ENCODE assay signal across 27 cellular contexts in the genomic region with DNA sequence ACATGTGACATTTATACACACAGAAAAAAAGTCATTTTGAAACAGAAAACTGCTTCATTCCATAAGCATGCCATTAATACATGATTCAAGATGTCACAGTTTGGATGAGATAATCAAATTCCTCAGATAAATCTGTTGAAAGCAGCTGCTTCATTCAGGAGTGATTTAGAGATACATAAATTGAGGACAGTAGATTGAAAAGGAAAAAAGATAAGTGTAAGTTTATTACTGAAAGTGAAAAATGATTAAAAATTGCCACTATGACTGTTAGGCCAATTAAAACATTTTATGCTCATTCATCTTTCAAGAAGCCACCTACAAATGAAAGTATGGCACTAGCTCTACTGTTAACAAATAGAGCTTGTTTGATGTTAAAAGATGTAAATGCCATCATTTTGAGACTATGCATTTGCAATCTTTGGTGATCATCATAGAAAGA.
A peak's percentile ranks its signal among the peaks of the same experiment; 100 is the strongest.
DNase-seq lines count a peak whose midpoint lies in the region; ATAC-seq and FAIRE-seq lines count a peak whose summit lies in the region.
"Had no signal": no experiment of that assay in that cellular context is flagged by ENCODE, and none has a peak within 500 bp of the region (broad histone marks: within the 10 kb centered on the region; RNA-seq: fewer than 3 reads in every experiment).

No MANE protein-coding gene starts in this region.

- H3K9ac ChIP-seq in skeletal muscle satellite cell (ENCODE audit: low read depth, low read length) = peak overlapping the region; percentile 31

- peak overlapping the region; percentile 35 for H3K4me2 ChIP-seq in skeletal muscle satellite cell (ENCODE audit: low read length)
- H3K4me2 ChIP-seq: A549 had no signal

- H3K9me3 Mint-ChIP-seq in activated T-cell treated with anti-CD3 and anti-CD28 coated beads, Interleukin-2, amount 50 U/mL, for 4 hours = peaks cover 18% of the 10 kb centered on the region

- H3K4me3 ChIP-seq in skeletal muscle satellite cell (ENCODE audit: low read length) = no peak overlapping the region
- H3K4me3 ChIP-seq: A549, coronary artery, heart right ventricle, mucosa of descending colon, SJSA1, spleen, vagina had no signal

- peaks cover 11% of the 10 kb centered on the region for H3K4me1 ChIP-seq in skeletal muscle satellite cell (ENCODE audit: control insufficient read depth, insufficient read depth, low read length)
- H3K4me1 ChIP-seq: A549, heart right ventricle, SJSA1, spleen, vagina had no signal

- H3K4me1 Mint-ChIP-seq in activated T-cell treated with anti-CD3 and anti-CD28 coated beads, Interleukin-2, amount 50 U/mL, for 4 hours (ENCODE audit: low read depth) = peaks cover 16% of the 10 kb centered on the region
- H3K4me1 Mint-ChIP-seq: immature natural killer cell had no signal

- H3K4me3 Mint-ChIP-seq in activated T-cell treated with anti-CD3 and anti-CD28 coated beads, Interleukin-2, amount 50 U/mL, for 4 hours = no peak overlapping the region
- H3K4me3 Mint-ChIP-seq: activated CD4-positive, alpha-beta memory T cell treated with anti-CD3 and anti-CD28 coated beads, Interleukin-2, amount 10 ng/mL, durations not matched to agents 7 days and 5 days; activated naive CD4-positive, alpha-beta T cell treated with anti-CD3 and anti-CD28 coated beads, Interleukin-2, amount 50 U/mL, for 24 hours; activated T-cell treated with anti-CD3 and anti-CD28 coated beads, Interleukin-2, amount 50 U/mL, for 24 hours; brain; immature natural killer cell had no signal

- peak; percentile 23 for FAIRE-seq in RCC 7860 (lab: Jason Lieb, UNC)
- FAIRE-seq: A549, endometrium had no signal

- H3K36me3 Mint-ChIP-seq in activated T-cell treated with anti-CD3 and anti-CD28 coated beads, Interleukin-2, amount 50 U/mL, for 4 hours (ENCODE audit: insufficient read depth) = no peaks in the 10 kb centered on the region
- H3K36me3 Mint-ChIP-seq: brain had no signal

- H3K36me3 ChIP-seq in skeletal muscle satellite cell (ENCODE audit: insufficient read depth, low read length) = no peaks in the 10 kb centered on the region
- H3K36me3 ChIP-seq: heart right ventricle, neutrophil, SJSA1, spleen, vagina had no signal

- no peaks in the 10 kb centered on the region for H3K27me3 ChIP-seq in skeletal muscle satellite cell (ENCODE audit: control insufficient read depth, insufficient read depth, low read length)
- H3K27me3 ChIP-seq: heart right ventricle, neutrophil, SJSA1, spleen, vagina had no signal

- H3K9me3 ChIP-seq in skeletal muscle satellite cell (replicated peaks; ENCODE audit: low read length) = peaks cover 4% of the 10 kb centered on the region
- H3K9me3 ChIP-seq: neutrophil, SJSA1 had no signal

- peaks cover 4% of the 10 kb centered on the region for H3K27me3 Mint-ChIP-seq in activated T-cell treated with anti-CD3 and anti-CD28 coated beads, Interleukin-2, amount 50 U/mL, for 4 hours (ENCODE audit: low read depth)
- H3K27me3 Mint-ChIP-seq: activated CD4-positive, alpha-beta memory T cell treated with anti-CD3 and anti-CD28 coated beads, Interleukin-2, amount 10 ng/mL, durations not matched to agents 7 days and 5 days; brain had no signal

- no peak for DNase-seq in activated T-cell treated with anti-CD3 and anti-CD28 coated beads, Interleukin-2, amount 50 U/mL, for 4 hours
- DNase-seq in activated T-cell treated with anti-CD3 and anti-CD28 coated beads, Interleukin-2, amount 50 U/mL, for 1 hour = no peak
- no peak for DNase-seq in RCC 7860 (ENCODE audit: low spot score)
- peak; percentile 30 for DNase-seq in dedifferentiated amniotic fluid mesenchymal stem cell (ENCODE audit: extremely low spot score)
- DNase-seq in NCI-H2171 treated with DMSO at 0.1 percent for 48 hours (lab: John Stamatoyannopoulos, UW) = no peak
- no peak for DNase-seq in RPMI8226
- DNase-seq: activated CD4-positive, alpha-beta memory T cell treated with anti-CD3 and anti-CD28 coated beads, Interleukin-2, amount 10 ng/mL, durations not matched to agents 7 days and 5 days; activated T-cell treated with anti-CD3 and anti-CD28 coated beads, Interleukin-2, amount 50 U/mL, for 24 hours; C1 segment of cervical spinal cord; heart right ventricle; immature natural killer cell; KBM-7; left ventricle myocardium superior; mucosa of descending colon; NCI-H1930; spleen; T-helper 2 cell had no signal

- ATAC-seq in activated T-cell treated with anti-CD3 and anti-CD28 coated beads, Interleukin-2, amount 50 U/mL, for 4 hours = peak; percentile 34 to 59
- no peak for ATAC-seq in HG03354 (IDR thresholded peaks at IDR 0.05; ENCODE audit: poor library complexity, severe bottlenecking, unreplicated experiment)
- ATAC-seq: A549, heart right ventricle, left ventricle myocardium superior, mucosa of descending colon had no signal
